Comparison of ENCODE assay signal across 1 cellular context in the genomic region with DNA sequence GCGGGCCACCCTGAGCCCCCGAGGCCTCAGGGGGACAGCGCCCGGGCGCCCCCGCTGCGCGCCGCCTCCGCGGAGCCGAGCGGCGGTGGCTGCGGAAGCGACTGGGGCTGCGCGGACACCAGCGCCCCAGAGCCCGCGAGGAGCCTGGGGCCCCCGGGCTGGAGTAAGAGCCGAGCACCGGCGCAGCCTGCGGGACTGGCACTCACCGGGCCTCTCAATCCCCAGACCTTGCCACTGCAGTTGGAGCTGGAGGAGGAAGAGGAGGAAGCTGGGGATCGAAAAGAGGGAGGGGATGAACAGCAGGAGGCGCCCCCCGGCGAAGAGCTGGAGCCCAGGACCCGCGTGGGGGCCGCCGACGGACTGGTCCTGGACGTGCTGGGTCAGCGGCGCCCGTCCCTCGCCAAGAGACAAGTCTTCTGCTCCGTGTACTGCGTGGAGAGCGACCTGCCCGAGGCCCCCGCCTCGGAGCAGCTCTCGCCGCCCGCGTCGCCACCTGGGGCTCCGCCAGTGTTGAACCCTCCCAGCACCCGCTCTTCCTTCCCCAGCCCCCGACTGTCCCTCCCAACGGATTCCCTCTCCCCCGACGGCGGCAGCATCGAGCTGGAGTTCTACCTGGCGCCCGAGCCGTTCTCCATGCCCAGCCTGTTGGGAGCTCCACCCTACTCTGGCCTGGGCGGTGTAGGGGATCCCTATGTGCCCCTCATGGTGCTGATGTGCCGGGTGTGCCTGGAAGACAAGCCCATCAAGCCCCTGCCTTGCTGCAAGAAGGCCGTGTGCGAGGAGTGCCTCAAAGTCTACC.
TF ChIP-seq lines count a peak whose summit lies in the region.

No MANE protein-coding gene starts in this region.

TF ChIP-seq in H1, 55 proteins besides CTCF, POLR2A, EP300 and RAD21:
- TF ChIP-seq TAF7 (optimal IDR thresholded peaks at IDR 0.05; ENCODE audit: borderline replicate concordance, low read depth, low read length) (no peak), GABPA (IDR thresholded peaks at IDR 0.05; ENCODE audit: borderline replicate concordance, insufficient read depth, low read length) (0 out of 2 replicates have a peak, but pooled peaks have one; percentile 28), CBX8 (IDR thresholded peaks at IDR 0.05; ENCODE audit: borderline replicate concordance, low read depth, low read length) (no peak), KDM1A (IDR thresholded peaks at IDR 0.05; ENCODE audit: borderline replicate concordance, low read length) (0 out of 2 replicates have a peak, but pooled peaks have one; percentile 39), TAF1 (IDR thresholded peaks at IDR 0.05; ENCODE audit: low read depth, low read length) (peak; percentile 50; the same call in 1 of the 2 replicates), ASH2L (IDR thresholded peaks at IDR 0.05; ENCODE audit: low read length) (peak; percentile 75), RBBP5 (IDR thresholded peaks at IDR 0.05; ENCODE audit: borderline replicate concordance, low read depth, low read length) (peak; percentile 62), KDM4A (IDR thresholded peaks at IDR 0.05; ENCODE audit: low read depth, low read length, severe bottlenecking) (peak; percentile 96), CHD1 (IDR thresholded peaks at IDR 0.05; ENCODE audit: low read depth, low read length) (no peak), TBP (IDR thresholded peaks at IDR 0.05; ENCODE audit: low read depth, low read length) (peak; percentile 59), CREB1 (IDR thresholded peaks at IDR 0.05) (0 out of 2 replicates have a peak, but pooled peaks have one; percentile 7), BRCA1 (IDR thresholded peaks at IDR 0.05; ENCODE audit: low read depth, low read length) (no peak), YY1 (IDR thresholded peaks at IDR 0.05; ENCODE audit: low read depth, low read length) (0 out of 2 replicates have a peak, but pooled peaks have one; percentile 25)
